25 cellular contexts compared by ENCODE assay signal in genomic region chr3:143963946-143964345, GRCh38.
"Had no signal": no experiment of that assay in that cellular context is flagged by ENCODE, and none has a peak within 500 bp of the region (broad histone marks: within the 10 kb centered on the region; RNA-seq: fewer than 3 reads in every experiment).

No MANE protein-coding gene starts in this region.

- H3K27ac ChIP-seq: ascending aorta, esophagus muscularis mucosa, suprapubic skin, transverse colon, uterus had no signal

- ATAC-seq: activated CD8-positive, alpha-beta T cell treated with anti-CD3 and anti-CD28 coated beads for 36 hours; activated naive CD8-positive, alpha-beta T cell treated with anti-CD3 and anti-CD28 coated beads, Interleukin-2, amount 50 U/mL, for 24 hours; left lobe of liver; stimulated activated naive CD8-positive, alpha-beta T cell treated with anti-CD3 and anti-CD28 coated beads, Interleukin-15, Interleukin-2, amounts not matched to agents 100 U/mL and 50 U/mL, for 24 hours had no signal

- H3K27me3 ChIP-seq: ascending aorta, esophagus muscularis mucosa, suprapubic skin, transverse colon, uterus had no signal

- H3K36me3 ChIP-seq: ascending aorta, esophagus muscularis mucosa, suprapubic skin, transverse colon, uterus had no signal

- H3K9me3 ChIP-seq: suprapubic skin, transverse colon, uterus had no signal

- H3K4me1 ChIP-seq: ascending aorta, esophagus muscularis mucosa, suprapubic skin, transverse colon, uterus had no signal

- FAIRE-seq: keratinocyte had no signal

- H3K4me1 Mint-ChIP-seq: activated CD4-positive, alpha-beta T cell treated with anti-CD3 and anti-CD28 coated beads, Interleukin-2, amount 10 ng/mL, durations not matched to agents 24 days and 14 days; activated naive CD8-positive, alpha-beta T cell treated with anti-CD3 and anti-CD28 coated beads, Interleukin-2, amount 50 U/mL, for 24 hours had no signal

- H3K27ac Mint-ChIP-seq: activated CD4-positive, alpha-beta T cell treated with anti-CD3 and anti-CD28 coated beads, Interleukin-2, amount 10 ng/mL, durations not matched to agents 24 days and 14 days; activated CD8-positive, alpha-beta T cell treated with anti-CD3 and anti-CD28 coated beads for 36 hours; activated naive CD4-positive, alpha-beta T cell treated with anti-CD3 and anti-CD28 coated beads for 36 hours; activated naive CD8-positive, alpha-beta T cell treated with anti-CD3 and anti-CD28 coated beads, Interleukin-2, amount 50 U/mL, for 24 hours; activated T-helper 2 cell treated with anti-CD3 and anti-CD28 coated beads, Interferon-gamma antibody, Interleukin-2, Interleukin-4, amounts not matched to agents 10 μg/mL and 5 μg/mL and 100 μg/mL, durations not matched to agents 14 hours and 24 hours and 36 hours had no signal

- H3K4me3 ChIP-seq: ascending aorta, esophagus muscularis mucosa, suprapubic skin, transverse colon, uterus had no signal

- DNase-seq: activated CD4-positive, alpha-beta T cell treated with anti-CD3 and anti-CD28 coated beads, Interleukin-2, amount 10 ng/mL, durations not matched to agents 24 days and 14 days; activated CD4-positive, CD25-positive, alpha-beta regulatory T cell; activated CD8-positive, alpha-beta T cell treated with anti-CD3 and anti-CD28 coated beads for 36 hours; activated naive CD4-positive, alpha-beta T cell treated with anti-CD3 and anti-CD28 coated beads for 36 hours; activated naive CD8-positive, alpha-beta T cell treated with anti-CD3 and anti-CD28 coated beads, Interleukin-2, amount 50 U/mL, for 24 hours; activated T-cell treated with anti-CD3 and anti-CD28 coated beads, Interleukin-2, amount 50 U/mL, for 1 hour; cerebellar nuclear complex; cortex of kidney; foreskin melanocyte; glutamatergic neuron; hypothalamus; occipital lobe; retina; stimulated activated CD4-positive, alpha-beta T cell treated with anti-CD3 and anti-CD28 coated beads, Interleukin-12 subunit alpha, Interleukin-12 subunit beta, amount 100 ng/mL, for 4 hours; stimulated activated CD4-positive, alpha-beta T cell treated with anti-CD3 and anti-CD28 coated beads, Interleukin-1b, Interleukin-23, amount 100 ng/mL, for 48 hours; stimulated activated CD8-positive, alpha-beta memory T cell treated with anti-CD3 and anti-CD28 coated beads, Interleukin-4, amount 100 ng/mL, for 48 hours; stimulated activated naive CD8-positive, alpha-beta T cell treated with anti-CD3 and anti-CD28 coated beads, Interleukin-15, Interleukin-2, amounts not matched to agents 100 U/mL and 50 U/mL, for 24 hours; transverse colon; uterus had no signal

- H3K9me3 Mint-ChIP-seq: activated naive CD4-positive, alpha-beta T cell treated with anti-CD3 and anti-CD28 coated beads for 36 hours had no signal

- H3K4me3 Mint-ChIP-seq: activated CD4-positive, alpha-beta T cell treated with anti-CD3 and anti-CD28 coated beads, Interleukin-2, amount 10 ng/mL, durations not matched to agents 24 days and 14 days; activated CD8-positive, alpha-beta T cell treated with anti-CD3 and anti-CD28 coated beads for 36 hours; activated naive CD4-positive, alpha-beta T cell treated with anti-CD3 and anti-CD28 coated beads for 36 hours; activated naive CD8-positive, alpha-beta T cell treated with anti-CD3 and anti-CD28 coated beads, Interleukin-2, amount 50 U/mL, for 24 hours had no signal
